In genomic region chr10:116215651-116216050, GRCh38 we compare ENCODE assay signal across 25 cellular contexts. TPM values are rescaled to one million over a fixed set of nuclear protein-coding genes. Genes with fewer than 3 reads are reported as not detected.
"Had no signal": no experiment of that assay in that cellular context is flagged by ENCODE, and none has a peak within 500 bp of the region (broad histone marks: within the 10 kb centered on the region; RNA-seq: fewer than 3 reads in every experiment).

No MANE protein-coding gene starts in this region.

- H3K27me3 ChIP-seq: neutrophil, right atrium auricular region, sigmoid colon, testis, transverse colon had no signal

- H3K36me3 Mint-ChIP-seq: immature natural killer cell; memory B cell; naive thymus-derived CD4-positive, alpha-beta T cell; stimulated activated naive B cell treated with anti-CD40 and anti-IgM and Interleukin-4, amounts not matched to agents 10 μg/mL and 1 μg/mL and 100 μg/mL, for 72 hours had no signal

- H3K27me3 Mint-ChIP-seq: central memory CD8-positive, alpha-beta T cell; effector memory CD8-positive, alpha-beta T cell; memory B cell; stimulated activated naive B cell treated with anti-CD40 and anti-IgM and Interleukin-4, amounts not matched to agents 10 μg/mL and 1 μg/mL and 100 μg/mL, for 72 hours; stimulated activated naive CD8-positive, alpha-beta T cell treated with anti-CD3 and anti-CD28 coated beads, Interleukin-15, amount 100 ng/mL, for 72 hours had no signal

- H3K27ac ChIP-seq: dorsolateral prefrontal cortex, left ventricle myocardium inferior, lower lobe of right lung, neutrophil, right atrium auricular region, sigmoid colon, skin epidermis, testis, transverse colon had no signal

- H3K4me3 Mint-ChIP-seq: central memory CD8-positive, alpha-beta T cell; effector memory CD8-positive, alpha-beta T cell; immature natural killer cell; memory B cell; naive thymus-derived CD4-positive, alpha-beta T cell; nephron progenitor cell; stimulated activated naive B cell treated with anti-CD40 and anti-IgM and Interleukin-4, amounts not matched to agents 10 μg/mL and 1 μg/mL and 100 μg/mL, for 72 hours; stimulated activated naive CD8-positive, alpha-beta T cell treated with anti-CD3 and anti-CD28 coated beads, Interleukin-15, amount 100 ng/mL, for 72 hours had no signal

- H3K4me1 ChIP-seq: left ventricle myocardium inferior, lower lobe of right lung, testis had no signal

- H3K36me3 ChIP-seq: left ventricle myocardium inferior, lower lobe of right lung, neutrophil, right atrium auricular region, sigmoid colon, transverse colon had no signal

- H3K9me3 Mint-ChIP-seq: central memory CD8-positive, alpha-beta T cell; immature natural killer cell; memory B cell; naive thymus-derived CD4-positive, alpha-beta T cell; nephron progenitor cell; stimulated activated naive B cell treated with anti-CD40 and anti-IgM and Interleukin-4, amounts not matched to agents 10 μg/mL and 1 μg/mL and 100 μg/mL, for 72 hours; stimulated activated naive CD8-positive, alpha-beta T cell treated with anti-CD3 and anti-CD28 coated beads, Interleukin-15, amount 100 ng/mL, for 72 hours had no signal

- H3K4me1 Mint-ChIP-seq: central memory CD8-positive, alpha-beta T cell; immature natural killer cell; memory B cell; naive thymus-derived CD4-positive, alpha-beta T cell; stimulated activated naive B cell treated with anti-CD40 and anti-IgM and Interleukin-4, amounts not matched to agents 10 μg/mL and 1 μg/mL and 100 μg/mL, for 72 hours; stimulated activated naive CD8-positive, alpha-beta T cell treated with anti-CD3 and anti-CD28 coated beads, Interleukin-15, amount 100 ng/mL, for 72 hours had no signal

- ATAC-seq: effector memory CD8-positive, alpha-beta T cell; left cardiac atrium; lower lobe of right lung; naive thymus-derived CD4-positive, alpha-beta T cell; stimulated activated naive B cell treated with anti-CD40 and anti-IgM and Interleukin-4, amounts not matched to agents 10 μg/mL and 1 μg/mL and 100 μg/mL, for 72 hours; stimulated activated naive CD8-positive, alpha-beta T cell treated with anti-CD3 and anti-CD28 coated beads, Interleukin-15, amount 100 ng/mL, for 72 hours had no signal

- H3K27ac Mint-ChIP-seq: effector memory CD8-positive, alpha-beta T cell; immature natural killer cell; memory B cell; naive thymus-derived CD4-positive, alpha-beta T cell; nephron progenitor cell; stimulated activated naive B cell treated with anti-CD40 and anti-IgM and Interleukin-4, amounts not matched to agents 10 μg/mL and 1 μg/mL and 100 μg/mL, for 72 hours; stimulated activated naive CD8-positive, alpha-beta T cell treated with anti-CD3 and anti-CD28 coated beads, Interleukin-15, amount 100 ng/mL, for 72 hours had no signal

- H3K4me3 ChIP-seq: dorsolateral prefrontal cortex, left ventricle myocardium inferior, lower lobe of right lung, right atrium auricular region, sigmoid colon, skin epidermis, testis, transverse colon had no signal

- H3K9me3 ChIP-seq: left ventricle myocardium inferior, lower lobe of right lung, neutrophil, right atrium auricular region, sigmoid colon, testis, transverse colon had no signal

- DNase-seq: cortex of kidney; dorsolateral prefrontal cortex; effector memory CD8-positive, alpha-beta T cell; erythroblast; immature natural killer cell; kidney; left cardiac atrium; left ventricle myocardium inferior; lower lobe of right lung; naive thymus-derived CD4-positive, alpha-beta T cell; nephron progenitor cell; posterior cingulate gyrus; sigmoid colon; stimulated activated CD4-positive, alpha-beta T cell treated with anti-CD3 and anti-CD28 coated beads, Interleukin-2, amount 100 ng/mL, for 24 hours; stimulated activated CD4-positive, alpha-beta T cell treated with anti-CD3 and anti-CD28 coated beads, Interleukin-4, amount 100 ng/mL, for 4 hours; stimulated activated naive B cell treated with anti-CD40 and anti-IgM and Interleukin-4, amounts not matched to agents 10 μg/mL and 1 μg/mL and 100 μg/mL, for 72 hours; stimulated activated naive CD8-positive, alpha-beta T cell treated with anti-CD3 and anti-CD28 coated beads, Interleukin-15, amount 100 ng/mL, for 72 hours; testis; transverse colon had no signal

RNA-seq across cellular contexts. Expression of gene GFRA1, which starts 57.4 kb away (rescaled TPM):
- total RNA-seq: mononuclear cell; naive thymus-derived CD4-positive, alpha-beta T cell had no signal
